ENCODE assay signal across 10 cellular contexts in the genomic region with DNA sequence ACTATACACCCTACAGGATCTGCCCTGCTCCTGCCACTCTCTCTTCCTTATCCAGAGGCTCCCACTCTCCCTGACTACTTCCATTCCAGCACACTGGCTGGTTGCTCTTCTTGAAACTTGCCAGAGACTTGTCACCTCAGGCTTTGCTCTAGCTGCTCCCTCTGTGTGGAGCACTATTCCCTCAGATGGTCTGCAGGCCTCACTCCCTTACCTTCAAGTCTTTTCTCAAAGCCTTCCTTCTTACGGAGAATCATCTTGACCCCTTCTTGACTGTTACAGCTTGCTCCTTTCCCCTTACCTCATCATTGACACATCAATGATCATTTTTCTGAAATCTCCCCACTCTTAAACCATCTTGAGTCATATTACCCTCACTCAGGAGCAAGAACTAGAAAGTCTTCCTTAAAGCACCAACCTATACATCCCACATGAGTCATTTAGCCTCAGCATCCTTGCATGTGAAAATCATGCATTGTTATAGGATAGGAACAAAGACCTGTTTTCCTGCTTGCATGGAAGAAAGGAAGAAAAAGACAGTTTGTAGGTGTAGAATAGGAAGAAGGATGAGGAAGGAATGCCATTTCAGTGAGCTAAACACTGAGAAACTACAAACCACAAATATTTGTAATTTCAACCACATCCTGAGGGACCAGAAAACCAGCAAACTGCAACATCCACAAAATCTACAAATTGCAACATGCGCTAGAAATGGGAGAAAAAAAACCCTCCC. TPM values are rescaled to one million over a fixed set of nuclear protein-coding genes. Genes with fewer than 3 reads are reported as not detected.
A peak's percentile ranks its signal among the peaks of the same experiment; 100 is the strongest.
DNase-seq lines count a peak whose midpoint lies in the region; TF ChIP-seq lines count a peak whose summit lies in the region.
"Had no signal": no experiment of that assay in that cellular context is flagged by ENCODE, and none has a peak within 500 bp of the region (broad histone marks: within the 10 kb centered on the region; RNA-seq: fewer than 3 reads in every experiment).

No MANE protein-coding gene starts in this region.

- no peaks in the 10 kb centered on the region for H3K27me3 Mint-ChIP-seq in activated CD4-positive, alpha-beta T cell treated with anti-CD3 and anti-CD28 coated beads, Interleukin-2, amount 10 ng/mL, durations not matched to agents 24 days and 14 days

- peak; percentile 61 for DNase-seq in activated CD4-positive, alpha-beta T cell treated with anti-CD3 and anti-CD28 coated beads, Interleukin-2, amount 10 ng/mL, durations not matched to agents 24 days and 14 days
- DNase-seq in activated CD4-positive, alpha-beta T cell treated with anti-CD3 and anti-CD28 coated beads, Interleukin-2, amount 50 U/mL, for 1 hour = no peak
- DNase-seq in Jurkat, Clone E6-1 (ENCODE audit: low read depth, low spot score) = peak; percentile 46
- DNase-seq in breast epithelium (ENCODE audit: low spot score in 2 of 2) (no peak), stomach (no peak), NCI-H1930 (lab: John Stamatoyannopoulos, UW) (no peak), colonic mucosa (no peak)
- no peak for DNase-seq in activated naive CD4-positive, alpha-beta T cell treated with anti-CD3 and anti-CD28 coated beads, Interleukin-2, amount 50 U/mL, for 16 hours
- DNase-seq: heart left ventricle, SHP77 treated with DMSO at 0.1 percent for 48 hours had no signal

- H3K27ac ChIP-seq in breast epithelium (peak overlapping the region; percentile 20 to 79), stomach (peak overlapping the region in 3 of 5 donors; percentile 45 to 55 (median 46)), colonic mucosa (no peak overlapping the region)

- H3K27ac Mint-ChIP-seq in activated CD4-positive, alpha-beta T cell treated with anti-CD3 and anti-CD28 coated beads, Interleukin-2, amount 10 ng/mL, durations not matched to agents 24 days and 14 days = no peak overlapping the region

- H3K4me3 Mint-ChIP-seq in activated CD4-positive, alpha-beta T cell treated with anti-CD3 and anti-CD28 coated beads, Interleukin-2, amount 10 ng/mL, durations not matched to agents 24 days and 14 days = no peak overlapping the region

- H3K9ac ChIP-seq in colonic mucosa (ENCODE audit: low read depth in 2 of 2, low read length in 2 of 2) = no peak overlapping the region

- H3K9me3 ChIP-seq in breast epithelium (no peaks in the 10 kb centered on the region), stomach (no peaks in the 10 kb centered on the region), colonic mucosa (no peaks in the 10 kb centered on the region)
- H3K9me3 ChIP-seq: heart left ventricle had no signal

- no peak for TF ChIP-seq CTCF in breast epithelium (IDR thresholded peaks at IDR 0.05)
- TF ChIP-seq CTCF in stomach (IDR thresholded peaks at IDR 0.05) = no peak
- TF ChIP-seq CTCF in colonic mucosa (IDR thresholded peaks at IDR 0.05) = no peak

- intact Hi-C loops in activated CD4-positive, alpha-beta T cell treated with anti-CD3 and anti-CD28 coated beads, Interleukin-2, amount 10 ng/mL, durations not matched to agents 24 days and 14 days (cut with micrococcal nuclease) = loop anchor here (1.0 kb wide), 1 partner anchor 10 kb away; no protein-coding TSS in a partner anchor
- intact Hi-C loops in breast epithelium (cut with DNase I; ENCODE audit: low total_unique reads) (no loop called here), stomach (cut with DNase I; ENCODE audit: low total_unique reads) (no loop called here), colonic mucosa (cut with DNase I) (no loop called here)

- no peak for TF ChIP-seq EP300 in stomach (IDR thresholded peaks at IDR 0.05)

- H3K9me3 Mint-ChIP-seq in activated CD4-positive, alpha-beta T cell treated with anti-CD3 and anti-CD28 coated beads, Interleukin-2, amount 10 ng/mL, durations not matched to agents 24 days and 14 days = peaks cover 7% of the 10 kb centered on the region

- H3K36me3 ChIP-seq in breast epithelium (no peaks in the 10 kb centered on the region), stomach (peaks cover 0 to 48% (median 38%) of the 10 kb centered on the region in 4 donors), colonic mucosa (peaks cover 4% of the 10 kb centered on the region)

- no peak overlapping the region for H3K4me3 ChIP-seq in Jurkat, Clone E6-1 (ENCODE audit: low read length)
- H3K4me3 ChIP-seq in breast epithelium = no peak overlapping the region
- H3K4me3 ChIP-seq in stomach = no peak overlapping the region
- H3K4me3 ChIP-seq in colonic mucosa = no peak overlapping the region
- H3K4me3 ChIP-seq: heart left ventricle had no signal

- peaks cover 26% of the 10 kb centered on the region for H3K36me3 Mint-ChIP-seq in activated CD4-positive, alpha-beta T cell treated with anti-CD3 and anti-CD28 coated beads, Interleukin-2, amount 10 ng/mL, durations not matched to agents 24 days and 14 days (ENCODE audit: low read depth)

- TF ChIP-seq POLR2A in breast epithelium (IDR thresholded peaks at IDR 0.05) (no peak), stomach (IDR thresholded peaks at IDR 0.05) (no peak)

- H3K4me1 Mint-ChIP-seq in activated CD4-positive, alpha-beta T cell treated with anti-CD3 and anti-CD28 coated beads, Interleukin-2, amount 10 ng/mL, durations not matched to agents 24 days and 14 days = peaks cover 8% of the 10 kb centered on the region

- WGBS in stomach, 5 donors = 60 to 83% (median 77%) methylated on average over 2 of the region's 2 CpGs

- H3K4me1 ChIP-seq in breast epithelium = no peaks in the 10 kb centered on the region
- H3K4me1 ChIP-seq in stomach = peaks cover 0 to 37% (median 14%) of the 10 kb centered on the region in 4 donors
- no peaks in the 10 kb centered on the region for H3K4me1 ChIP-seq in colonic mucosa

- H3K27me3 ChIP-seq in breast epithelium (no peaks in the 10 kb centered on the region), stomach (no peaks in the 10 kb centered on the region), colonic mucosa (no peaks in the 10 kb centered on the region)
- H3K27me3 ChIP-seq: heart left ventricle had no signal

RNA-seq across cellular contexts. Expression of gene ANTXR2, which starts 55.7 kb away (rescaled TPM):
- 8.2 and 10.6 TPM in 2 replicates for total RNA-seq in activated CD4-positive, alpha-beta T cell treated with anti-CD3 and anti-CD28 coated beads, Interleukin-2, amount 10 ng/mL, durations not matched to agents 24 days and 14 days
- polyA plus RNA-seq in Jurkat, Clone E6-1 (2012; ENCODE audit: insufficient read depth, insufficient read length) = 9.3 TPM
- 100 to 1,000 TPM in 1 of 3 donors, 10 to 100 TPM in 2; 55.1 to 229 (median 77.4) TPM for total RNA-seq in breast epithelium
- 100 to 1,000 TPM in 2 of 5 donors, 10 to 100 TPM in 3; 30.3 to 116 (median 69.2) TPM for total RNA-seq in stomach
- 10 to 100 TPM in 2 of 3 donors, 1 to 10 TPM in 1; 8.3 to 19.0 (median 10.5) TPM for polyA plus RNA-seq in stomach
- total RNA-seq in colonic mucosa = 100 to 1,000 TPM in 1 of 2 donors, 10 to 100 TPM in 1; 47.4 to 121 TPM

Comparison
In these comparisons a context has a peak if more than half of its experiments do, and no peak if none do; other contexts are left out.
1. DNase-seq: peak in activated CD4-positive, alpha-beta T cell treated with anti-CD3 and anti-CD28 coated beads, Interleukin-2, amount 10 ng/mL, durations not matched to agents 24 days and 14 days (single experiment) and Jurkat, Clone E6-1 (single experiment); none in activated CD4-positive, alpha-beta T cell treated with anti-CD3 and anti-CD28 coated beads, Interleukin-2, amount 50 U/mL, for 1 hour (single experiment), breast epithelium (0 of 2), stomach (single experiment), NCI-H1930 (0 of 2), activated naive CD4-positive, alpha-beta T cell treated with anti-CD3 and anti-CD28 coated beads, Interleukin-2, amount 50 U/mL, for 16 hours (single experiment) and colonic mucosa (single experiment).